In genomic region chr12:104667139-104667538, GRCh38 we compare ENCODE assay signal across 1 cellular context.
TF ChIP-seq lines count a peak whose summit lies in the region.

No MANE protein-coding gene starts in this region.

TF ChIP-seq in K562, 482 proteins besides CTCF, POLR2A, EP300 and RAD21 (continued from another document):
- TF ChIP-seq ZBTB49 (CRISPR knock-in tag; IDR thresholded peaks at IDR 0.05; ENCODE audit: borderline replicate concordance): no peak
